In the genomic region with DNA sequence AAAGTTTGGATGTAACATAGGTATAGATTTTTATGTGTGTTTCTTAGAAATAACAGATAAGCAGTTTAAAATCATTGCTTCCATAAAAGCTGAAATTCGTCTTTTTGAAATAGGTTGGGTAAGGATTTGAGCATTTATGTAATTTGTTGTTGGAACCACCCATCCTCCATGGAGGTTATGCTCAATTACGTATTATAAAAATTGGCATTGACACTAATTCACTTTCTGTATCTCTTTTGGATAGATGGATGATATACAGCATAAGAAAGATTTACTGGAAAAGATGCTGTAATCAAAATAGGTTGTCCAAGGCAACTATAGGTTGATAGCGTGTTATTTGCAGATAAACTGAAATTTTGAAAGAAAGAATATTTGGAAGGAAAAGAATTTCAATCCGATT, we compare ENCODE assay signal across 13 cellular contexts.
"Had no signal": no experiment of that assay in that cellular context is flagged by ENCODE, and none has a peak within 500 bp of the region (broad histone marks: within the 10 kb centered on the region; RNA-seq: fewer than 3 reads in every experiment).

No MANE protein-coding gene starts in this region.

- H3K36me3 Mint-ChIP-seq: brain, naive B cell had no signal

- DNase-seq: caudate nucleus; effector memory CD8-positive, alpha-beta T cell; esophagus squamous epithelium; heart right ventricle; mesenchymal stem cell; mucosa of descending colon; naive B cell; ovary; right lobe of liver; small intestine; stimulated activated CD4-positive, alpha-beta T cell treated with anti-CD3 and anti-CD28 coated beads, Interleukin-4, amount 100 ng/mL, for 1 hour; upper lobe of left lung had no signal

- H3K4me3 Mint-ChIP-seq: naive B cell had no signal

- ATAC-seq: heart right ventricle, mucosa of descending colon, right lobe of liver had no signal

- H3K9me3 Mint-ChIP-seq: effector memory CD8-positive, alpha-beta T cell; naive B cell had no signal

- H3K27me3 Mint-ChIP-seq: effector memory CD8-positive, alpha-beta T cell had no signal
